8 cellular contexts compared by ENCODE assay signal in genomic region chr1:235327559-235328270, GRCh38. TPM values are rescaled to one million over a fixed set of nuclear protein-coding genes. Genes with fewer than 3 reads are reported as not detected.
DNase-seq lines count a peak whose midpoint lies in the region; ATAC-seq, FAIRE-seq and TF ChIP-seq lines count a peak whose summit lies in the region.

ARID4B (minus strand) TSS chr1:235328179; CDS start chr1:235326919, 1,260 bp downstream.

- H3K9me3 Mint-ChIP-seq in CD8-positive, alpha-beta T cell: no peaks in the 10 kb centered on the region

- peak within 1 kb of the TSS; percentile 95 for H3K27ac Mint-ChIP-seq in CD8-positive, alpha-beta T cell

- peak in 2 of 7 experiments; percentile 60 to 80 for DNase-seq in CD8-positive, alpha-beta T cell
- DNase-seq in WERI-Rb-1: no peak
- DNase-seq in endothelial cell of umbilical vein (ENCODE audit: low read depth, low spot score): no peak
- DNase-seq in upper lobe of left lung: peak in 1 of 2 donors; percentile 93
- DNase-seq in NCI-H2196 treated with DMSO at 0.1 percent for 48 hours (lab: John Stamatoyannopoulos, UW; ENCODE audit: unreplicated experiment): no peak

- H3K36me3 Mint-ChIP-seq in CD8-positive, alpha-beta T cell: peaks cover 35% of the 10 kb centered on the region

- H3K9me1 ChIP-seq in endothelial cell of umbilical vein (replicated peaks; ENCODE audit: control insufficient read depth, extremely low read depth, insufficient read depth, low read length): no peaks in the 10 kb centered on the region

- peak; percentile 62 for TF ChIP-seq POLR2A in endothelial cell of umbilical vein (IDR thresholded peaks at IDR 0.05; ENCODE audit: low read depth, low read length)
- peak in 3 of 4 donors; percentile 65 to 95 (median 69) for TF ChIP-seq POLR2A in upper lobe of left lung (IDR thresholded peaks at IDR 0.05)

- no peak for ATAC-seq in CD8-positive, alpha-beta T cell
- peak; percentile 11 for ATAC-seq in GM19438 (IDR thresholded peaks at IDR 0.05; ENCODE audit: low read depth, unreplicated experiment)
- peak; percentile 2 for ATAC-seq in HG03565 (IDR thresholded peaks at IDR 0.05; ENCODE audit: unreplicated experiment)
- peak; percentile 11 to 51 for ATAC-seq in upper lobe of left lung (ENCODE audit: low FRiP score in 2 of 2)

- TF ChIP-seq CTCF in CD8-positive, alpha-beta T cell (IDR thresholded peaks at IDR 0.05): no peak
- no peak for TF ChIP-seq CTCF in WERI-Rb-1 (IDR thresholded peaks at IDR 0.05; ENCODE audit: low read depth, low read length)
- no peak for TF ChIP-seq CTCF in endothelial cell of umbilical vein (IDR thresholded peaks at IDR 0.05; ENCODE audit: extremely low read depth in 1 of 2, insufficient read depth in 1 of 2, low read depth in 1 of 2, low read length in 2 of 2)
- TF ChIP-seq CTCF in upper lobe of left lung (IDR thresholded peaks at IDR 0.05): no peak

- TF ChIP-seq EP300 in upper lobe of left lung (IDR thresholded peaks at IDR 0.05): no peak

- H3K27me3 ChIP-seq in CD8-positive, alpha-beta T cell (ENCODE audit: insufficient read depth, low read length): no peaks in the 10 kb centered on the region
- no peaks in the 10 kb centered on the region for H3K27me3 ChIP-seq in WERI-Rb-1 (ENCODE audit: insufficient read depth, low read depth, severe bottlenecking)
- H3K27me3 ChIP-seq in endothelial cell of umbilical vein (ENCODE audit: control insufficient read depth in 2 of 2, insufficient read depth in 2 of 2, low read length in 2 of 2): no peaks in the 10 kb centered on the region
- H3K27me3 ChIP-seq in muscle layer of duodenum (ENCODE audit: low read depth, low read length): no peaks in the 10 kb centered on the region
- no peaks in the 10 kb centered on the region for H3K27me3 ChIP-seq in upper lobe of left lung

- peak within 1 kb of the TSS; percentile 96 for H3K9ac ChIP-seq in endothelial cell of umbilical vein (replicated peaks; ENCODE audit: extremely low read depth, insufficient read depth, low read length)

- POLR2A ChIA-PET in CD8-positive, alpha-beta T cell (lab: Charles Lee): interaction anchor here (1.1 to 1.2 kb wide), 2 partner anchors 9 to 89 kb away, joined by 4 to 5 read pairs; no protein-coding TSS in a partner anchor
- POLR2A ChIA-PET in endothelial cell of umbilical vein (lab: Charles Lee): interaction anchor here (0.6 to 2.2 kb wide), 10 partner anchors 9 to 934 kb away, joined by 3 to 8 read pairs (median 4); partner anchors contain the start of gene TBCE

- TSS peak; percentile 35 for BruUV-seq in endothelial cell of umbilical vein (replicated peaks; lab: Mats Ljungman, UMichigan)

- peak within 1 kb of the TSS; percentile 97 for H3K4me2 ChIP-seq in endothelial cell of umbilical vein (ENCODE audit: insufficient read depth, low read length)

- H3K4me3 ChIP-seq in CD8-positive, alpha-beta T cell (ENCODE audit: low read depth, low read length): peak within 1 kb of the TSS; percentile 83
- H3K4me3 ChIP-seq in WERI-Rb-1 (ENCODE audit: low read depth, low read length) (peak within 1 kb of the TSS; percentile 95), endothelial cell of umbilical vein (replicated peaks in 1 of 3; ENCODE audit: insufficient read depth in 1 of 3, low read depth in 1 of 3, low read length in 3 of 3) (peak within 1 kb of the TSS; percentile 89 to 93 (median 92)), muscle layer of duodenum (ENCODE audit: low read depth in 1 of 2, low read length in 2 of 2) (peak within 1 kb of the TSS; percentile 91 to 99), upper lobe of left lung (peak within 1 kb of the TSS; percentile 67 to 96 (median 88))

- dilution Hi-C loops in endothelial cell of umbilical vein (cut with MboI; ENCODE audit: extremely low pct_ligation_motif_present, low sequenced_read_pairs): no loop called here

- WGBS in upper lobe of left lung, 2 donors: 0 to 1% methylated on average over 29 to 40 of the region's 58 CpGs

- CTCF ChIA-PET in CD8-positive, alpha-beta T cell (lab: Charles Lee): interaction anchor here (1.4 kb wide), 1 partner anchor 88 kb away, joined by 3 read pairs; no protein-coding TSS in a partner anchor
- CTCF ChIA-PET in endothelial cell of umbilical vein (lab: Charles Lee): interaction anchor here (0.9 to 5.7 kb wide), 5 partner anchors 14 to 656 kb away, joined by 3 to 56 read pairs (median 7); no protein-coding TSS in a partner anchor

- peak within 1 kb of the TSS; percentile 97 for H3K4me3 Mint-ChIP-seq in CD8-positive, alpha-beta T cell

- peak within 1 kb of the TSS; percentile 91 for H3K27ac ChIP-seq in CD8-positive, alpha-beta T cell (ENCODE audit: low read depth, low read length)
- H3K27ac ChIP-seq in WERI-Rb-1: peak within 1 kb of the TSS; percentile 98
- H3K27ac ChIP-seq in endothelial cell of umbilical vein (ENCODE audit: insufficient read depth, low read depth, low read length): peak within 1 kb of the TSS; percentile 86
- peak within 1 kb of the TSS; percentile 96 for H3K27ac ChIP-seq in muscle layer of duodenum (ENCODE audit: low read length)
- H3K27ac ChIP-seq in upper lobe of left lung: peak within 1 kb of the TSS; percentile 95 to 97 (median 96)

- peaks cover 12% of the 10 kb centered on the region for H4K20me1 ChIP-seq in endothelial cell of umbilical vein (replicated peaks; ENCODE audit: control insufficient read depth, extremely low read depth, insufficient read depth, low read length)

- H3K27me3 Mint-ChIP-seq in CD8-positive, alpha-beta T cell (ENCODE audit: low read depth): no peaks in the 10 kb centered on the region

- H3K79me2 ChIP-seq in endothelial cell of umbilical vein (ENCODE audit: control insufficient read depth, insufficient read depth, low read length): peaks cover 85% of the 10 kb centered on the region

- H3K36me3 ChIP-seq in CD8-positive, alpha-beta T cell (ENCODE audit: insufficient read depth, low read length): no peaks in the 10 kb centered on the region
- H3K36me3 ChIP-seq in WERI-Rb-1 (peaks cover 65% of the 10 kb centered on the region), endothelial cell of umbilical vein (ENCODE audit: control insufficient read depth in 2 of 2, extremely low read depth in 1 of 2, insufficient read depth in 2 of 2, low read length in 2 of 2) (no peaks in the 10 kb centered on the region), muscle layer of duodenum (ENCODE audit: control insufficient read depth in 1 of 2, insufficient read depth in 2 of 2, low read length in 2 of 2) (peaks cover 0 to 9% of the 10 kb centered on the region in 2 donors), upper lobe of left lung (no peaks in the 10 kb centered on the region)

- intact Hi-C loops in CD8-positive, alpha-beta T cell (cut with DNase I, micrococcal nuclease): loop anchor here (1.0 to 10.0 kb wide), 17 partner anchors 35 to 1275 kb away; partner anchors contain the start of genes COA6 (in 2 of the 2), LYST (in 2 of the 2), RBM34 (in 2 of the 2) and TOMM20 (in 2 of the 2)
- intact Hi-C loops in endothelial cell of umbilical vein (cut with micrococcal nuclease): loop anchor here (1.0 to 10.0 kb wide), 8 partner anchors 40 to 677 kb away; partner anchors contain the start of genes B3GALNT2, RBM34, TBCE and TOMM20

- H3K4me1 Mint-ChIP-seq in CD8-positive, alpha-beta T cell (ENCODE audit: low read depth): peaks cover 56% of the 10 kb centered on the region

- H3K9me3 ChIP-seq in CD8-positive, alpha-beta T cell (ENCODE audit: low read length): no peaks in the 10 kb centered on the region
- no peaks in the 10 kb centered on the region for H3K9me3 ChIP-seq in WERI-Rb-1 (ENCODE audit: severe bottlenecking)
- H3K9me3 ChIP-seq in endothelial cell of umbilical vein (replicated peaks; ENCODE audit: control insufficient read depth, insufficient read depth, low read length): no peaks in the 10 kb centered on the region
- H3K9me3 ChIP-seq in muscle layer of duodenum (ENCODE audit: control insufficient read depth in 1 of 2, low read length in 2 of 2): no peaks in the 10 kb centered on the region
- H3K9me3 ChIP-seq in upper lobe of left lung: no peaks in the 10 kb centered on the region

- peaks cover 59% of the 10 kb centered on the region for H3K4me1 ChIP-seq in CD8-positive, alpha-beta T cell (ENCODE audit: insufficient read depth, low read length)
- H3K4me1 ChIP-seq in endothelial cell of umbilical vein (ENCODE audit: control insufficient read depth, extremely low read depth, insufficient read depth, low read length) (peaks cover 28% of the 10 kb centered on the region), muscle layer of duodenum (ENCODE audit: control insufficient read depth in 1 of 2, insufficient read depth in 2 of 2, low read length in 2 of 2) (peaks cover 18 to 55% of the 10 kb centered on the region in 2 donors), upper lobe of left lung (peaks cover 51 to 65% (median 55%) of the 10 kb centered on the region in 4 donors)

- peak within 1 kb of the TSS; percentile 55 for H2AFZ ChIP-seq in endothelial cell of umbilical vein (ENCODE audit: low read depth, low read length)

- FAIRE-seq in endothelial cell of umbilical vein (lab: Jason Lieb, UNC): no peak

TF ChIP-seq in endothelial cell of umbilical vein, 7 proteins besides CTCF, POLR2A, EP300 and RAD21:
- TF ChIP-seq MYC (IDR thresholded peaks at IDR 0.05; ENCODE audit: low read depth, low read length) (no peak), POLR2AphosphoS5 (IDR thresholded peaks at IDR 0.05; ENCODE audit: insufficient read depth, low read depth, low read length) (peak; percentile 60)

RNA-seq across cellular contexts. Expression of gene ARID4B, which starts in this region (rescaled TPM):
- total RNA-seq in CD8-positive, alpha-beta T cell: 100 to 1,000 TPM; 153 to 156 TPM
- total RNA-seq in endothelial cell of umbilical vein (33.5 and 40.7 TPM in 2 replicates), upper lobe of left lung (10 to 100 TPM; 31.1 to 90.1 (median 51.3) TPM)
- polyA plus RNA-seq in endothelial cell of umbilical vein: 4.0 and 6.7 TPM in 2 replicates
- 5.3 and 5.9 TPM in 2 replicates for polyA plus RNA-seq in endothelial cell of umbilical vein (2011; cell fraction: cytosol; rRNA removed)
- 35.6 and 51.2 TPM in 2 replicates for polyA plus RNA-seq in endothelial cell of umbilical vein (2011; cell fraction: nucleus; rRNA removed)
- polyA plus RNA-seq in endothelial cell of umbilical vein (2012): 16.6 and 20.1 TPM in 2 replicates
- 35.7 and 40.4 TPM in 2 replicates for polyA minus RNA-seq in endothelial cell of umbilical vein
- polyA minus RNA-seq in endothelial cell of umbilical vein (2011; cell fraction: cytosol; rRNA and poly(A)+ RNA removed): 6.6 TPM
- polyA minus RNA-seq in endothelial cell of umbilical vein (2011; cell fraction: nucleus; rRNA and poly(A)+ RNA removed): 78.5 and 89.4 TPM in 2 replicates
